Comparison of ENCODE assay signal across 1 cellular context in the genomic region with DNA sequence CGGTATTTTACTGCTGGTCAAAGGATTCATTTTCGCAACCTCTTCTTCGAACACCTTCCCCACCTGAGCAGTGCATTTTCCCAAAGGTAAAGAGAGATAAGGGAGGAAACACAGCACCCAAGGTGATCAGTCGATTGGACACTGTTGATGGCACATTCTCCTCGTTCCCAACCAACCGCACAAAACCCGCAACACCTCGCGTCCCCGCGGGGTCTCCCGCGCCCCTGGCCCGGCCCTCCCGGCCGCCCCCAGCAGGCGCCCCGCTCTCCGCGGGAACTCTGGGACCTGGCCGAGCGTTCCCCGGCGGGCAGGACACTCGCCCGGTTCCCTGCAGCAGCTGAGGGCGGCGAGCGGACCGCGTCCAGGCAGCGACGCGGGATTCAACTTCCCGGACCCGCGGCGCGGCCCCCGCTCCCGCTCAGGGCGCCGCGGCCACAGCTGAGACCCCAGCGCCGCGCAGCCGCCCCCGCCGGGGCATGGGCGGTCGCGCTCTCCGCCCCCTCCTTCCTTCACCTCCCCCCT.
TF ChIP-seq lines count a peak whose summit lies in the region.

No MANE protein-coding gene starts in this region.

TF ChIP-seq in HEK293, 187 proteins besides CTCF, POLR2A, EP300 and RAD21 (continued from another document):
- TF ChIP-seq, protein P1, sequence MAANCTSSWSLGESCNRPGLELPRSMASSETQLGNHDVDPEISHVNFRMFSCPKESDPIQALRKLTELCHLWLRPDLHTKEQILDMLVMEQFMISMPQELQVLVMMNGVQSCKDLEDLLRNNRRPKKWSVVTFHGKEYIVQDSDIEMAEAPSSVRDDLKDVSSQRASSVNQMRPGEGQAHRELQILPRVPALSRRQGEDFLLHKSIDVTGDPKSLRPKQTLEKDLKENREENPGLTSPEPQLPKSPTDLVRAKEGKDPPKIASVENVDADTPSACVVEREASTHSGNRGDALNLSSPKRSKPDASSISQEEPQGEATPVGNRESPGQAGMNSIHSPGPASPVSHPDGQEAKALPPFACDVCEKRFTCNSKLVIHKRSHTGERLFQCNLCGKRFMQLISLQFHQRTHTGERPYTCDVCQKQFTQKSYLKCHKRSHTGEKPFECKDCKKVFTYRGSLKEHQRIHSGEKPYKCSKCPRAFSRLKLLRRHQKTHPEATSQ (tag by site-specific recombination; IDR thresholded peaks at IDR 0.05) = no peak
- TF ChIP-seq ZNF350 (tag by site-specific recombination; IDR thresholded peaks at IDR 0.05) (no peak), MEIS1 (CRISPR knock-in tag; IDR thresholded peaks at IDR 0.05; ENCODE audit: borderline replicate concordance) (no peak), ZNF433 (tag by site-specific recombination; IDR thresholded peaks at IDR 0.05; ENCODE audit: low read depth) (no peak), SETDB1 (IDR thresholded peaks at IDR 0.05; ENCODE audit: insufficient read length, low read length) (no peak), ZNF423 (tag by site-specific recombination; IDR thresholded peaks at IDR 0.05) (no peak), GLI2 (tag by site-specific recombination; IDR thresholded peaks at IDR 0.05; ENCODE audit: borderline replicate concordance, low read depth) (no peak), ZFP69B (tag by site-specific recombination; IDR thresholded peaks at IDR 0.05) (no peak), ZNF544 (tag by site-specific recombination; IDR thresholded peaks at IDR 0.05) (no peak), ZBTB20 (tag by site-specific recombination; IDR thresholded peaks at IDR 0.05) (0 out of 2 replicates have a peak, but pooled peaks have one; percentile 7), OSR2 (tag by site-specific recombination; IDR thresholded peaks at IDR 0.05) (no peak), ZBTB1 (tag by site-specific recombination; IDR thresholded peaks at IDR 0.05) (no peak), ZNF843 (tag by site-specific recombination; IDR thresholded peaks at IDR 0.05) (no peak), ZNF391 (tag by site-specific recombination; IDR thresholded peaks at IDR 0.05; ENCODE audit: borderline replicate concordance, low read depth) (no peak), MZF1 (tag by site-specific recombination; IDR thresholded peaks at IDR 0.05; ENCODE audit: borderline replicate concordance) (no peak), ZNF341 (tag by site-specific recombination; IDR thresholded peaks at IDR 0.05; ENCODE audit: low read depth) (no peak), SP3 (tag by site-specific recombination; IDR thresholded peaks at IDR 0.05) (no peak), ZNF169 (tag by site-specific recombination; IDR thresholded peaks at IDR 0.05) (no peak), ZNF791 (tag by site-specific recombination; IDR thresholded peaks at IDR 0.05) (no peak), HOXC10 (CRISPR knock-in tag; IDR thresholded peaks at IDR 0.05) (no peak), ZNF335 (tag by site-specific recombination; conservative IDR thresholded peaks at IDR 0.05) (peak; percentile 83), ZNF561 (tag by site-specific recombination; IDR thresholded peaks at IDR 0.05; ENCODE audit: borderline replicate concordance) (0 out of 2 replicates have a peak, but pooled peaks have one; percentile 41), ZNF596 (tag by site-specific recombination; IDR thresholded peaks at IDR 0.05) (no peak), ZNF677 (tag by site-specific recombination; IDR thresholded peaks at IDR 0.05) (no peak), REPIN1 (tag by site-specific recombination; IDR thresholded peaks at IDR 0.05; ENCODE audit: low read depth) (no peak)
- TF ChIP-seq, protein P2, sequence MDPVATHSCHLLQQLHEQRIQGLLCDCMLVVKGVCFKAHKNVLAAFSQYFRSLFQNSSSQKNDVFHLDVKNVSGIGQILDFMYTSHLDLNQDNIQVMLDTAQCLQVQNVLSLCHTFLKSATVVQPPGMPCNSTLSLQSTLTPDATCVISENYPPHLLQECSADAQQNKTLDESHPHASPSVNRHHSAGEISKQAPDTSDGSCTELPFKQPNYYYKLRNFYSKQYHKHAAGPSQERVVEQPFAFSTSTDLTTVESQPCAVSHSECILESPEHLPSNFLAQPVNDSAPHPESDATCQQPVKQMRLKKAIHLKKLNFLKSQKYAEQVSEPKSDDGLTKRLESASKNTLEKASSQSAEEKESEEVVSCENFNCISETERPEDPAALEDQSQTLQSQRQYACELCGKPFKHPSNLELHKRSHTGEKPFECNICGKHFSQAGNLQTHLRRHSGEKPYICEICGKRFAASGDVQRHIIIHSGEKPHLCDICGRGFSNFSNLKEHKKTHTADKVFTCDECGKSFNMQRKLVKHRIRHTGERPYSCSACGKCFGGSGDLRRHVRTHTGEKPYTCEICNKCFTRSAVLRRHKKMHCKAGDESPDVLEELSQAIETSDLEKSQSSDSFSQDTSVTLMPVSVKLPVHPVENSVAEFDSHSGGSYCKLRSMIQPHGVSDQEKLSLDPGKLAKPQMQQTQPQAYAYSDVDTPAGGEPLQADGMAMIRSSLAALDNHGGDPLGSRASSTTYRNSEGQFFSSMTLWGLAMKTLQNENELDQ (tag by site-specific recombination; IDR thresholded peaks at IDR 0.05; ENCODE audit: low read depth) = no peak
- TF ChIP-seq, protein P3, sequence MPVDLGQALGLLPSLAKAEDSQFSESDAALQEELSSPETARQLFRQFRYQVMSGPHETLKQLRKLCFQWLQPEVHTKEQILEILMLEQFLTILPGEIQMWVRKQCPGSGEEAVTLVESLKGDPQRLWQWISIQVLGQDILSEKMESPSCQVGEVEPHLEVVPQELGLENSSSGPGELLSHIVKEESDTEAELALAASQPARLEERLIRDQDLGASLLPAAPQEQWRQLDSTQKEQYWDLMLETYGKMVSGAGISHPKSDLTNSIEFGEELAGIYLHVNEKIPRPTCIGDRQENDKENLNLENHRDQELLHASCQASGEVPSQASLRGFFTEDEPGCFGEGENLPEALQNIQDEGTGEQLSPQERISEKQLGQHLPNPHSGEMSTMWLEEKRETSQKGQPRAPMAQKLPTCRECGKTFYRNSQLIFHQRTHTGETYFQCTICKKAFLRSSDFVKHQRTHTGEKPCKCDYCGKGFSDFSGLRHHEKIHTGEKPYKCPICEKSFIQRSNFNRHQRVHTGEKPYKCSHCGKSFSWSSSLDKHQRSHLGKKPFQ (tag by site-specific recombination; IDR thresholded peaks at IDR 0.05) = no peak
- TF ChIP-seq, protein P4, sequence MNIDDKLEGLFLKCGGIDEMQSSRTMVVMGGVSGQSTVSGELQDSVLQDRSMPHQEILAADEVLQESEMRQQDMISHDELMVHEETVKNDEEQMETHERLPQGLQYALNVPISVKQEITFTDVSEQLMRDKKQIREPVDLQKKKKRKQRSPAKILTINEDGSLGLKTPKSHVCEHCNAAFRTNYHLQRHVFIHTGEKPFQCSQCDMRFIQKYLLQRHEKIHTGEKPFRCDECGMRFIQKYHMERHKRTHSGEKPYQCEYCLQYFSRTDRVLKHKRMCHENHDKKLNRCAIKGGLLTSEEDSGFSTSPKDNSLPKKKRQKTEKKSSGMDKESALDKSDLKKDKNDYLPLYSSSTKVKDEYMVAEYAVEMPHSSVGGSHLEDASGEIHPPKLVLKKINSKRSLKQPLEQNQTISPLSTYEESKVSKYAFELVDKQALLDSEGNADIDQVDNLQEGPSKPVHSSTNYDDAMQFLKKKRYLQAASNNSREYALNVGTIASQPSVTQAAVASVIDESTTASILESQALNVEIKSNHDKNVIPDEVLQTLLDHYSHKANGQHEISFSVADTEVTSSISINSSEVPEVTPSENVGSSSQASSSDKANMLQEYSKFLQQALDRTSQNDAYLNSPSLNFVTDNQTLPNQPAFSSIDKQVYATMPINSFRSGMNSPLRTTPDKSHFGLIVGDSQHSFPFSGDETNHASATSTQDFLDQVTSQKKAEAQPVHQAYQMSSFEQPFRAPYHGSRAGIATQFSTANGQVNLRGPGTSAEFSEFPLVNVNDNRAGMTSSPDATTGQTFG (tag by site-specific recombination; IDR thresholded peaks at IDR 0.05; ENCODE audit: borderline replicate concordance) = no peak
- TF ChIP-seq, protein P5, sequence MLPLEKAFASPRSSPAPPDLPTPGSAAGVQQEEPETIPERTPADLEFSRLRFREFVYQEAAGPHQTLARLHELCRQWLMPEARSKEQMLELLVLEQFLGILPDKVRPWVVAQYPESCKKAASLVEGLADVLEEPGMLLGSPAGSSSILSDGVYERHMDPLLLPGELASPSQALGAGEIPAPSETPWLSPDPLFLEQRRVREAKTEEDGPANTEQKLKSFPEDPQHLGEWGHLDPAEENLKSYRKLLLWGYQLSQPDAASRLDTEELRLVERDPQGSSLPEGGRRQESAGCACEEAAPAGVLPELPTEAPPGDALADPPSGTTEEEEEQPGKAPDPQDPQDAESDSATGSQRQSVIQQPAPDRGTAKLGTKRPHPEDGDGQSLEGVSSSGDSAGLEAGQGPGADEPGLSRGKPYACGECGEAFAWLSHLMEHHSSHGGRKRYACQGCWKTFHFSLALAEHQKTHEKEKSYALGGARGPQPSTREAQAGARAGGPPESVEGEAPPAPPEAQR (tag by site-specific recombination; IDR thresholded peaks at IDR 0.05) = no peak
- TF ChIP-seq, protein P6, sequence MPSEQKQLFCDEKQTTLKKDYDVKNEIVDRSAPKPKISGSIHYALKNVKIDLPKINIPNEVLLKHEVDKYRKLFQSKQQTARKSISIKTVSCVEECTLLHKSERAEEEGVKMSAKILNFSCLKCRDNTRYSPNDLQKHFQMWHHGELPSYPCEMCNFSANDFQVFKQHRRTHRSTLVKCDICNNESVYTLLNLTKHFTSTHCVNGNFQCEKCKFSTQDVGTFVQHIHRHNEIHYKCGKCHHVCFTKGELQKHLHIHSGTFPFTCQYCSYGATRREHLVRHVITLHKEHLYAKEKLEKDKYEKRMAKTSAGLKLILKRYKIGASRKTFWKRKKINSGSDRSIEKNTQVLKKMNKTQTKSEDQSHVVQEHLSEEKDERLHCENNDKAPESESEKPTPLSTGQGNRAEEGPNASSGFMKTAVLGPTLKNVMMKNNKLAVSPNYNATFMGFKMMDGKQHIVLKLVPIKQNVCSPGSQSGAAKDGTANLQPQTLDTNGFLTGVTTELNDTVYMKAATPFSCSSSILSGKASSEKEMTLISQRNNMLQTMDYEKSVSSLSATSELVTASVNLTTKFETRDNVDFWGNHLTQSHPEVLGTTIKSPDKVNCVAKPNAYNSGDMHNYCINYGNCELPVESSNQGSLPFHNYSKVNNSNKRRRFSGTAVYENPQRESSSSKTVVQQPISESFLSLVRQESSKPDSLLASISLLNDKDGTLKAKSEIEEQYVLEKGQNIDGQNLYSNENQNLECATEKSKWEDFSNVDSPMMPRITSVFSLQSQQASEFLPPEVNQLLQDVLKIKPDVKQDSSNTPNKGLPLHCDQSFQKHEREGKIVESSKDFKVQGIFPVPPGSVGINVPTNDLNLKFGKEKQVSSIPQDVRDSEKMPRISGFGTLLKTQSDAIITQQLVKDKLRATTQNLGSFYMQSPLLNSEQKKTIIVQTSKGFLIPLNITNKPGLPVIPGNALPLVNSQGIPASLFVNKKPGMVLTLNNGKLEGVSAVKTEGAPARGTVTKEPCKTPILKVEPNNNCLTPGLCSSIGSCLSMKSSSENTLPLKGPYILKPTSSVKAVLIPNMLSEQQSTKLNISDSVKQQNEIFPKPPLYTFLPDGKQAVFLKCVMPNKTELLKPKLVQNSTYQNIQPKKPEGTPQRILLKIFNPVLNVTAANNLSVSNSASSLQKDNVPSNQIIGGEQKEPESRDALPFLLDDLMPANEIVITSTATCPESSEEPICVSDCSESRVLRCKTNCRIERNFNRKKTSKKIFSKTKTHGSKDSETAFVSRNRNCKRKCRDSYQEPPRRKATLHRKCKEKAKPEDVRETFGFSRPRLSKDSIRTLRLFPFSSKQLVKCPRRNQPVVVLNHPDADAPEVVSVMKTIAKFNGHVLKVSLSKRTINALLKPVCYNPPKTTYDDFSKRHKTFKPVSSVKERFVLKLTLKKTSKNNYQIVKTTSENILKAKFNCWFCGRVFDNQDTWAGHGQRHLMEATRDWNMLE (tag by site-specific recombination; conservative IDR thresholded peaks at IDR 0.05; ENCODE audit: low read depth) = no peak
- TF ChIP-seq, protein P7, sequence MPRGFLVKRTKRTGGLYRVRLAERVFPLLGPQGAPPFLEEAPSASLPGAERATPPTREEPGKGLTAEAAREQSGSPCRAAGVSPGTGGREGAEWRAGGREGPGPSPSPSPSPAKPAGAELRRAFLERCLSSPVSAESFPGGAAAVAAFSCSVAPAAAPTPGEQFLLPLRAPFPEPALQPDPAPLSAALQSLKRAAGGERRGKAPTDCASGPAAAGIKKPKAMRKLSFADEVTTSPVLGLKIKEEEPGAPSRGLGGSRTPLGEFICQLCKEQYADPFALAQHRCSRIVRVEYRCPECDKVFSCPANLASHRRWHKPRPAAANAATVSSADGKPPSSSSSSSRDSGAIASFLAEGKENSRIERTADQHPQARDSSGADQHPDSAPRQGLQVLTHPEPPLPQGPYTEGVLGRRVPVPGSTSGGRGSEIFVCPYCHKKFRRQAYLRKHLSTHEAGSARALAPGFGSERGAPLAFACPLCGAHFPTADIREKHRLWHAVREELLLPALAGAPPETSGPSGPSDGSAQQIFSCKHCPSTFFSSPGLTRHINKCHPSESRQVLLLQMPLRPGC (tag by site-specific recombination; IDR thresholded peaks at IDR 0.05) = 0 out of 2 replicates have a peak, but pooled peaks have one; percentile 26
